Comparison of ENCODE assay signal across 25 cellular contexts in genomic region chr11:70740475-70740825, GRCh38.
DNase-seq lines count a peak whose midpoint lies in the region; ATAC-seq and TF ChIP-seq lines count a peak whose summit lies in the region.
"Had no signal": no experiment of that assay in that cellular context is flagged by ENCODE, and none has a peak within 500 bp of the region (broad histone marks: within the 10 kb centered on the region; RNA-seq: fewer than 3 reads in every experiment).

No MANE protein-coding gene starts in this region.

- H3K27me3 ChIP-seq in endodermal cell (ENCODE audit: control insufficient read depth, insufficient read depth, low read length, poor library complexity, severe bottlenecking) (no peaks in the 10 kb centered on the region), osteoblast (ENCODE audit: insufficient read depth, low read length) (peaks cover 10% of the 10 kb centered on the region), adrenal gland (no peaks in the 10 kb centered on the region)
- H3K27me3 ChIP-seq: SJSA1 had no signal

- H3K4me1 ChIP-seq in endodermal cell (ENCODE audit: control insufficient read depth, insufficient read depth, low read length) (peaks cover 5% of the 10 kb centered on the region), osteoblast (ENCODE audit: insufficient read depth, low read length) (no peaks in the 10 kb centered on the region), adrenal gland (replicated peaks in 1 of 2) (no peaks in the 10 kb centered on the region)
- H3K4me1 ChIP-seq: SJSA1 had no signal

- H3K4me2 ChIP-seq in osteoblast (ENCODE audit: insufficient read depth, low read length) = no peak overlapping the region
- H3K4me2 ChIP-seq: PC-9 had no signal

- no peak overlapping the region for H3K27ac Mint-ChIP-seq in endodermal cell
- H3K27ac Mint-ChIP-seq in activated naive CD8-positive, alpha-beta T cell treated with anti-CD3 and anti-CD28 coated beads, Interleukin-2, amount 50 U/mL, for 24 hours = no peak overlapping the region
- H3K27ac Mint-ChIP-seq: B cell; CD4-positive, CD25-positive, alpha-beta regulatory T cell had no signal

- H3K4me3 Mint-ChIP-seq in endodermal cell = no peak overlapping the region
- no peak overlapping the region for H3K4me3 Mint-ChIP-seq in activated naive CD8-positive, alpha-beta T cell treated with anti-CD3 and anti-CD28 coated beads, Interleukin-2, amount 50 U/mL, for 24 hours
- H3K4me3 Mint-ChIP-seq: B cell; CD4-positive, CD25-positive, alpha-beta regulatory T cell had no signal

- no peaks in the 10 kb centered on the region for H3K9me3 Mint-ChIP-seq in endodermal cell
- no peaks in the 10 kb centered on the region for H3K9me3 Mint-ChIP-seq in activated naive CD8-positive, alpha-beta T cell treated with anti-CD3 and anti-CD28 coated beads, Interleukin-2, amount 50 U/mL, for 24 hours

- no peak for ATAC-seq in activated naive CD8-positive, alpha-beta T cell treated with anti-CD3 and anti-CD28 coated beads, Interleukin-2, amount 50 U/mL, for 24 hours

- H3K27me3 Mint-ChIP-seq in endodermal cell (ENCODE audit: insufficient read depth) = no peaks in the 10 kb centered on the region
- H3K27me3 Mint-ChIP-seq in activated naive CD8-positive, alpha-beta T cell treated with anti-CD3 and anti-CD28 coated beads, Interleukin-2, amount 50 U/mL, for 24 hours = peaks cover 6% of the 10 kb centered on the region

- H3K36me3 ChIP-seq in endodermal cell (ENCODE audit: control insufficient read depth, insufficient read depth, low read length) = no peaks in the 10 kb centered on the region
- no peaks in the 10 kb centered on the region for H3K36me3 ChIP-seq in osteoblast (ENCODE audit: insufficient read depth, low read length)
- no peaks in the 10 kb centered on the region for H3K36me3 ChIP-seq in adrenal gland (replicated peaks in 1 of 2)
- H3K36me3 ChIP-seq: SJSA1 had no signal

- H4K20me1 ChIP-seq in osteoblast (ENCODE audit: insufficient read depth, low read length) = no peaks in the 10 kb centered on the region

- no peak overlapping the region for H3K9ac ChIP-seq in endodermal cell (ENCODE audit: extremely low read depth, low read length, poor library complexity, severe bottlenecking)

- no peaks in the 10 kb centered on the region for H3K79me2 ChIP-seq in osteoblast (ENCODE audit: insufficient read depth, low read length)

- intact Hi-C loops in adrenal gland (cut with DNase I) = no loop called here

- peaks cover 28% of the 10 kb centered on the region for H3K4me1 Mint-ChIP-seq in endodermal cell
- no peaks in the 10 kb centered on the region for H3K4me1 Mint-ChIP-seq in activated naive CD8-positive, alpha-beta T cell treated with anti-CD3 and anti-CD28 coated beads, Interleukin-2, amount 50 U/mL, for 24 hours
- H3K4me1 Mint-ChIP-seq: B cell; CD4-positive, CD25-positive, alpha-beta regulatory T cell had no signal

- peaks cover 3% of the 10 kb centered on the region for H3K36me3 Mint-ChIP-seq in endodermal cell (ENCODE audit: low read depth)
- H3K36me3 Mint-ChIP-seq in activated naive CD8-positive, alpha-beta T cell treated with anti-CD3 and anti-CD28 coated beads, Interleukin-2, amount 50 U/mL, for 24 hours (ENCODE audit: low read depth) = no peaks in the 10 kb centered on the region
- H3K36me3 Mint-ChIP-seq: CD4-positive, CD25-positive, alpha-beta regulatory T cell had no signal

- H3K4me3 ChIP-seq in endodermal cell (ENCODE audit: low read length) (no peak overlapping the region), osteoblast (ENCODE audit: insufficient read depth, low read length) (no peak overlapping the region), adrenal gland (no peak overlapping the region)
- H3K4me3 ChIP-seq: PC-9, SJSA1 had no signal

- H3K27ac ChIP-seq in endodermal cell (ENCODE audit: low read depth, low read length) = no peak overlapping the region
- H3K27ac ChIP-seq in osteoblast (ENCODE audit: low read depth, low read length) = no peak overlapping the region
- H3K27ac ChIP-seq in adrenal gland = no peak overlapping the region
- H3K27ac ChIP-seq: 22Rv1, PC-9, SJSA1 had no signal

- DNase-seq in NCI-H82 (lab: John Stamatoyannopoulos, UW) = peak; percentile 52
- no peak for DNase-seq in NCI-H82 treated with DMSO at 0.1 percent for 48 hours (lab: John Stamatoyannopoulos, UW; ENCODE audit: unreplicated experiment)
- no peak for DNase-seq in endodermal cell
- DNase-seq in osteoblast (ENCODE audit: insufficient read length, low spot score, missing footprints) = peak; percentile 82
- no peak for DNase-seq in C1 segment of cervical spinal cord (lab: John Stamatoyannopoulos, UW)
- no peak for DNase-seq in activated naive CD8-positive, alpha-beta T cell treated with anti-CD3 and anti-CD28 coated beads, Interleukin-2, amount 50 U/mL, for 24 hours
- DNase-seq in activated effector memory CD4-positive, alpha-beta T cell treated with Interleukin-2 at 50 U/mL for 16 hours = no peak
- DNase-seq in adrenal gland = no peak
- DNase-seq: CD4-positive, CD25-positive, alpha-beta regulatory T cell; GOT3; HCEC 1CT; IMR-90; KG1; MM.1S; NCI-H187; NCI-H2081 treated with DMSO at 0.1 percent for 48 hours; NCI-H2171; NCI-H345; NCI-H510A treated with DMSO at 0.1 percent for 48 hours; NCI-H748 treated with DMSO at 0.1 percent for 48 hours; PC-9; Right ventricle myocardium superior had no signal

- TF ChIP-seq CTCF in endodermal cell (conservative IDR thresholded peaks at IDR 0.05) (peak; percentile 1), osteoblast (IDR thresholded peaks at IDR 0.05; ENCODE audit: extremely low read depth, low read depth, low read length) (no peak), adrenal gland (IDR thresholded peaks at IDR 0.05) (no peak)

- H2AFZ ChIP-seq in osteoblast (ENCODE audit: low read length) = no peak overlapping the region
- H2AFZ ChIP-seq: PC-9 had no signal

- WGBS in endodermal cell (ENCODE audit: insufficient coverage in 1 of 2, insufficient read length in 1 of 2), 2 experiments = 80 to 95% methylated on average over 4 to 7 of the region's 7 CpGs
- 66 to 76% (median 71%) methylated on average over 7 of the region's 7 CpGs for WGBS in adrenal gland, 4 donors

- TF ChIP-seq POLR2A in adrenal gland (IDR thresholded peaks at IDR 0.05) = no peak

- H3K9me3 ChIP-seq in endodermal cell (ENCODE audit: control insufficient read depth, low read length) (no peaks in the 10 kb centered on the region), osteoblast (ENCODE audit: low read depth, low read length) (no peaks in the 10 kb centered on the region), adrenal gland (replicated peaks in 1 of 3) (no peaks in the 10 kb centered on the region)

Comparison
In these comparisons a context has a peak if more than half of its experiments do, and no peak if none do; other contexts are left out.
1. DNase-seq: peak in NCI-H82 (single experiment) and osteoblast (single experiment); none in NCI-H82 treated with DMSO at 0.1 percent for 48 hours (single experiment), endodermal cell (single experiment), C1 segment of cervical spinal cord (0 of 14), activated naive CD8-positive, alpha-beta T cell treated with anti-CD3 and anti-CD28 coated beads, Interleukin-2, amount 50 U/mL, for 24 hours (single experiment), activated effector memory CD4-positive, alpha-beta T cell treated with Interleukin-2 at 50 U/mL for 16 hours (single experiment) and adrenal gland (0 of 7).